ENCODE assay signal across 11 cellular contexts in genomic region chr10:88117869-88118632, GRCh38.
DNase-seq lines count a peak whose midpoint lies in the region; ATAC-seq and TF ChIP-seq lines count a peak whose summit lies in the region.
"Had no signal": no experiment of that assay in that cellular context is flagged by ENCODE, and none has a peak within 500 bp of the region (broad histone marks: within the 10 kb centered on the region; RNA-seq: fewer than 3 reads in every experiment).

No MANE protein-coding gene starts in this region.

- H3K4me1 ChIP-seq in CD4-positive, alpha-beta memory T cell (ENCODE audit: insufficient read depth, low read length): peaks cover 38% of the 10 kb centered on the region
- H3K4me1 ChIP-seq in H9 (ENCODE audit: insufficient read depth, low read length): 0 out of 2 replicates have a peak, but pooled peaks cover 2% of the 10 kb centered on the region
- H3K4me1 ChIP-seq: SJCRH30 had no signal

- no peak overlapping the region for H2BK15ac ChIP-seq in H9 (ENCODE audit: low read depth, low read length)

- TF ChIP-seq CTCF in H9 (conservative IDR thresholded peaks at IDR 0.05): peak; percentile 59

- H2BK5ac ChIP-seq in H9 (ENCODE audit: insufficient read length, low read length): no peak overlapping the region

- H4K8ac ChIP-seq in H9 (replicated peaks; ENCODE audit: insufficient read length, low read depth, low read length): no peak overlapping the region

- H3K27me3 Mint-ChIP-seq in CD4-positive, alpha-beta memory T cell: no peaks in the 10 kb centered on the region
- no peaks in the 10 kb centered on the region for H3K27me3 Mint-ChIP-seq in H9 (ENCODE audit: low read depth)

- H2BK120ac ChIP-seq in H9 (ENCODE audit: low read depth, low read length, poor library complexity, severe bottlenecking): no peak overlapping the region

- no peaks in the 10 kb centered on the region for H3K79me1 ChIP-seq in H9 (ENCODE audit: insufficient read depth, low read depth, low read length, poor library complexity, severe bottlenecking)

- no peak overlapping the region for H2BK12ac ChIP-seq in H9 (ENCODE audit: insufficient read length, low read depth, low read length)

- H4K20me1 ChIP-seq in H9 (ENCODE audit: control insufficient read depth, insufficient read depth, insufficient read length): no peaks in the 10 kb centered on the region

- no peak overlapping the region for H3K4ac ChIP-seq in H9 (ENCODE audit: low read depth, low read length)

- H3K27ac ChIP-seq in CD4-positive, alpha-beta memory T cell (ENCODE audit: low read depth, low read length): no peak overlapping the region
- H3K27ac ChIP-seq in H9 (ENCODE audit: insufficient read length, low read depth, low read length): no peak overlapping the region
- H3K27ac ChIP-seq: SJCRH30 had no signal

- H3K36me3 ChIP-seq in CD4-positive, alpha-beta memory T cell (ENCODE audit: insufficient read depth, low read length): no peaks in the 10 kb centered on the region
- H3K36me3 ChIP-seq: SJCRH30 had no signal

- CTCF ChIA-PET in CD4-positive, alpha-beta memory T cell (lab: Charles Lee; ENCODE audit: partially characterized antibody): interaction anchor here (0.9 to 7.9 kb wide), 6 partner anchors 9 to 274 kb away, joined by 3 to 94 read pairs (median 4); no protein-coding TSS in a partner anchor

- no peak overlapping the region for H3K4me3 ChIP-seq in CD4-positive, alpha-beta memory T cell (ENCODE audit: low read length in 2 of 2)
- H3K4me3 ChIP-seq: SJCRH30 had no signal

- peaks cover 10 to 28% (median 17%) of the 10 kb centered on the region in 4 donors for H3K4me1 Mint-ChIP-seq in CD4-positive, alpha-beta memory T cell
- H3K4me1 Mint-ChIP-seq in H9: peaks cover 7 to 11% of the 10 kb centered on the region in 2 experiments

- H3K27me3 ChIP-seq in CD4-positive, alpha-beta memory T cell (ENCODE audit: insufficient read depth, low read length): no peaks in the 10 kb centered on the region
- no peaks in the 10 kb centered on the region for H3K27me3 ChIP-seq in H9 (ENCODE audit: insufficient read depth, low read length)
- H3K27me3 ChIP-seq: SJCRH30 had no signal

- no peaks in the 10 kb centered on the region for H3K23me2 ChIP-seq in H9 (ENCODE audit: insufficient read length, low read depth, low read length, poor library complexity, severe bottlenecking)

- H3K23ac ChIP-seq in H9 (ENCODE audit: insufficient read length, low read depth, low read length): no peak overlapping the region

- DNase-seq in CD4-positive, alpha-beta memory T cell: peak in 4 of 5 donors; percentile 11 to 19 (median 14)
- peak; percentile 41 for DNase-seq in H9
- DNase-seq in SK-N-DZ (ENCODE audit: low spot score): peak; percentile 25
- no peak for DNase-seq in left colon
- no peak for DNase-seq in UCSD-AML1 (lab: John Stamatoyannopoulos, UW; ENCODE audit: unreplicated experiment)
- no peak for DNase-seq in NCI-H146 (lab: John Stamatoyannopoulos, UW)
- no peak for DNase-seq in COLO829 (ENCODE audit: low spot score)
- DNase-seq: NCI-H1092 treated with DMSO at 0.1 percent for 48 hours, SJCRH30 had no signal

- H2AFZ ChIP-seq in H9 (ENCODE audit: low read length): no peak overlapping the region

- no CpG with 5 or more reads among the region's 4 CpGs for WGBS in H9 (ENCODE audit: extremely low coverage, insufficient read length, low lambda C conversion rate)

- H3K27ac Mint-ChIP-seq in CD4-positive, alpha-beta memory T cell: no peak overlapping the region
- no peak overlapping the region for H3K27ac Mint-ChIP-seq in H9
- H3K27ac Mint-ChIP-seq: activated naive CD4-positive, alpha-beta T cell treated with anti-CD3 and anti-CD28 coated beads, Interleukin-2, amount 50 U/mL, for 72 hours had no signal

- no peaks in the 10 kb centered on the region for H3K9me3 ChIP-seq in CD4-positive, alpha-beta memory T cell (ENCODE audit: control insufficient read depth in 1 of 2, low read length in 2 of 2)
- H3K9me3 ChIP-seq in H9 (ENCODE audit: control insufficient read depth, low read depth, low read length): no peaks in the 10 kb centered on the region
- H3K9me3 ChIP-seq: SJCRH30 had no signal

- no peak overlapping the region for H4K5ac ChIP-seq in H9 (ENCODE audit: insufficient read length, low read depth, low read length)

- POLR2A ChIA-PET in CD4-positive, alpha-beta memory T cell (lab: Charles Lee; ENCODE audit: partially characterized antibody): interaction anchor here (1.4 to 2.0 kb wide), 3 partner anchors 26 to 271 kb away, joined by 7 to 8 read pairs (median 8); no protein-coding TSS in a partner anchor

- H4K91ac ChIP-seq in H9 (ENCODE audit: insufficient read length, low read depth, low read length): no peak overlapping the region

- no peak overlapping the region for H2AK5ac ChIP-seq in H9 (ENCODE audit: insufficient read length, low read length)

- no peak overlapping the region for H3T11ph ChIP-seq in H9 (ENCODE audit: low read length)

- H3K56ac ChIP-seq in H9 (ENCODE audit: insufficient read length, low read depth, low read length): no peak overlapping the region

- H3K9me3 Mint-ChIP-seq in CD4-positive, alpha-beta memory T cell: no peaks in the 10 kb centered on the region
- H3K9me3 Mint-ChIP-seq in H9: no peaks in the 10 kb centered on the region
- H3K9me3 Mint-ChIP-seq: activated naive CD4-positive, alpha-beta T cell treated with anti-CD3 and anti-CD28 coated beads, Interleukin-2, amount 50 U/mL, for 72 hours had no signal

- H2BK20ac ChIP-seq in H9 (ENCODE audit: low read depth, low read length, poor library complexity, severe bottlenecking): no peak overlapping the region

- H3K36me3 Mint-ChIP-seq in CD4-positive, alpha-beta memory T cell: no peaks in the 10 kb centered on the region
- no peaks in the 10 kb centered on the region for H3K36me3 Mint-ChIP-seq in H9 (ENCODE audit: insufficient read depth in 1 of 3, low read depth in 3 of 3)
- H3K36me3 Mint-ChIP-seq: activated naive CD4-positive, alpha-beta T cell treated with anti-CD3 and anti-CD28 coated beads, Interleukin-2, amount 50 U/mL, for 72 hours had no signal

- intact Hi-C loops in CD4-positive, alpha-beta memory T cell (cut with micrococcal nuclease): loop anchor here (1.0 kb wide), 1 partner anchor 271 kb away; no protein-coding TSS in a partner anchor
- intact Hi-C loops in left colon (cut with DNase I, micrococcal nuclease): no loop called here

- no peak overlapping the region for H3K4me3 Mint-ChIP-seq in CD4-positive, alpha-beta memory T cell
- H3K4me3 Mint-ChIP-seq in H9: no peak overlapping the region

- H3K9ac ChIP-seq in H9 (ENCODE audit: extremely low read depth, insufficient read length, low read length): no peak overlapping the region

- no peak overlapping the region for H3K4me2 ChIP-seq in H9 (ENCODE audit: insufficient read depth, insufficient read length, low read length)

- no peak overlapping the region for H3K18ac ChIP-seq in H9 (ENCODE audit: insufficient read length, low read depth, low read length)

- no peak overlapping the region for H3K14ac ChIP-seq in H9 (ENCODE audit: insufficient read depth, low read length)

- ATAC-seq in left colon: peak; percentile 25
- no peak for ATAC-seq in HG02763 (IDR thresholded peaks at IDR 0.05; ENCODE audit: unreplicated experiment)

- H3K79me2 ChIP-seq in H9 (ENCODE audit: insufficient read depth, low read length): no peaks in the 10 kb centered on the region

Comparison
In these comparisons a context has a peak if more than half of its experiments do, and no peak if none do; other contexts are left out.
1. DNase-seq: peak in CD4-positive, alpha-beta memory T cell (4 of 5), H9 (single experiment) and SK-N-DZ (single experiment); none in left colon (0 of 2), UCSD-AML1 (single experiment), NCI-H146 (single experiment) and COLO829 (single experiment).